In the genomic region with DNA sequence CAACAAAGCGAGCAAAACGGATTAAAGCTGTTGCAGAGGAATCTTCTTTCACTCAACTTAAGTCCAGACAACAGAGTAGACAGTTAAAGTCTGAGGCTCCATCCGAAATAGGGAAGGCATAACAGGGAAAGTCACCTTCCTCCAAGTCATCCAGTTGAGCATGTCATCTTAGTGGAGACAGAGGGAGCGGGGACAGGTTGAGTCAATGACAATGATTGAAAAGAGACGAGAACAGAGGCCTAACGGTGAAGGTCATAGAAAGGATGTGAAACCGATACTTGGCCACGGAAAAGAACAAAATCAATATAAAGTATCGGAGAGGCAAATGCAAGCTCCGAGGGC, we compare ENCODE assay signal across 8 cellular contexts. TPM values are rescaled to one million over a fixed set of nuclear protein-coding genes. Genes with fewer than 3 reads are reported as not detected.
A peak's percentile ranks its signal among the peaks of the same experiment; 100 is the strongest.
DNase-seq lines count a peak whose midpoint lies in the region; ATAC-seq, FAIRE-seq and TF ChIP-seq lines count a peak whose summit lies in the region.

No MANE protein-coding gene starts in this region.

- peaks cover 71% of the 10 kb centered on the region for H3K79me2 ChIP-seq in GM23248 (ENCODE audit: insufficient read depth)

- H3K9me2 ChIP-seq in GM23248 (ENCODE audit: insufficient read depth): no peaks in the 10 kb centered on the region

- H3K27me3 Mint-ChIP-seq in T-cell: no peaks in the 10 kb centered on the region

- peaks cover 27% of the 10 kb centered on the region for H3K4me1 ChIP-seq in GM23248 (ENCODE audit: insufficient read depth)
- H3K4me1 ChIP-seq in pancreas: peaks cover 10 to 38% (median 19%) of the 10 kb centered on the region in 3 donors

- WGBS in GM23248 (ENCODE audit: low coverage in 1 of 2, low lambda C conversion rate in 2 of 2, missing lambda C conversion rate in 2 of 2), 2 experiments: 1% methylated on average over 10 of the region's 10 CpGs
- WGBS in pancreas, 2 donors: 0 to 1% methylated on average over 10 of the region's 10 CpGs

- CTCF ChIA-PET in T-cell (lab: Charles Lee): interaction anchor here (0.5 to 1.1 kb wide), 4 partner anchors 25 to 1718 kb away, joined by 4 to 7 read pairs (median 4); no protein-coding TSS in a partner anchor

- H3K9ac ChIP-seq in GM23248: peak overlapping the region; percentile 91

- ATAC-seq in T-cell (replicated peaks in 1 of 4) (peak; percentile 13 to 18 (median 17)), pancreas (peak; percentile 10 to 28 (median 20)), GM21447 (IDR thresholded peaks at IDR 0.05; ENCODE audit: unreplicated experiment) (no peak)

- H3K4me3 ChIP-seq in AG09309 (ENCODE audit: control insufficient read depth, low read depth, low read length) (peak overlapping the region; percentile 61), GM23248 (peak overlapping the region; percentile 95), fibroblast of pulmonary artery (replicated peaks; ENCODE audit: low read depth, low read length) (peak overlapping the region; percentile 70), pancreas (peak overlapping the region; percentile 57 to 92 (median 78))

- H3K27me3 ChIP-seq in GM23248 (replicated peaks; ENCODE audit: insufficient read depth): no peaks in the 10 kb centered on the region
- H3K27me3 ChIP-seq in pancreas: no peaks in the 10 kb centered on the region

- POLR2A ChIA-PET in T-cell (lab: Charles Lee): interaction anchor here (0.6 to 1.5 kb wide), 8 partner anchors 18 to 450 kb away, joined by 3 to 9 read pairs (median 6); no protein-coding TSS in a partner anchor

- peaks cover 55% of the 10 kb centered on the region for H3K36me3 Mint-ChIP-seq in T-cell

- intact Hi-C loops in pancreas (cut with DNase I): no loop called here

- peaks cover 69 to 78% (median 76%) of the 10 kb centered on the region in 3 donors for H3K4me1 Mint-ChIP-seq in T-cell

- no peak for TF ChIP-seq CTCF in AG09309 (IDR thresholded peaks at IDR 0.05; ENCODE audit: control insufficient read depth, insufficient read depth, low read depth, low read length, missing control alignments)
- no peak for TF ChIP-seq CTCF in fibroblast of pulmonary artery (IDR thresholded peaks at IDR 0.05; ENCODE audit: low read length, missing control alignments)
- no peak for TF ChIP-seq CTCF in pancreas (IDR thresholded peaks at IDR 0.05)

- peaks cover 58% of the 10 kb centered on the region for H3K36me3 ChIP-seq in GM23248 (ENCODE audit: low read depth)
- H3K36me3 ChIP-seq in pancreas: peaks cover 4 to 43% (median 13%) of the 10 kb centered on the region in 3 donors

- peak overlapping the region; percentile 97 for H3K27ac ChIP-seq in GM23248
- peak overlapping the region; percentile 87 to 96 (median 92) for H3K27ac ChIP-seq in pancreas

- H4K20me1 ChIP-seq in GM23248 (ENCODE audit: insufficient read depth): peaks cover 2% of the 10 kb centered on the region; the same call in 1 of the 2 replicates

- in situ Hi-C loops in GM23248 (cut with MboI): no loop called here

- DNase-seq in AG09309 (ENCODE audit: low read depth) (no peak), GM23248 (peak; percentile 50), T-cell (peak in 1 of 34 experiments; percentile 3), fibroblast of pulmonary artery (ENCODE audit: low read depth) (peak; percentile 17), pancreas (no peak), middle frontal gyrus (ENCODE audit: extremely low spot score, low spot score) (no peak), ecto neural progenitor cell (ENCODE audit: low spot score) (no peak)

- H3F3A ChIP-seq in GM23248 (ENCODE audit: insufficient read depth): peaks cover 50% of the 10 kb centered on the region

- H2AFZ ChIP-seq in GM23248: peak overlapping the region; percentile 85

- no peaks in the 10 kb centered on the region for H3K9me3 Mint-ChIP-seq in T-cell

- no peak for FAIRE-seq in pancreas (lab: Jason Lieb, UNC)

- peak overlapping the region; percentile 97 to 98 for H3K27ac Mint-ChIP-seq in T-cell

- H3K9me3 ChIP-seq in GM23248 (ENCODE audit: low read depth) (no peaks in the 10 kb centered on the region), pancreas (no peaks in the 10 kb centered on the region)

- H3K4me3 Mint-ChIP-seq in T-cell: peak overlapping the region; percentile 96 to 97 (median 96)

- peak overlapping the region; percentile 99 for H3K4me2 ChIP-seq in GM23248 (ENCODE audit: unreplicated experiment)

RNA-seq across cellular contexts. Expression of a gene that starts 0.4 kb away (rescaled TPM):
- total RNA-seq in GM23248 (2014; rRNA removed; shearing (Covaris generic)): 26.6 and 43.7 TPM in 2 replicates
- 77.0 and 78.2 TPM in 2 replicates for polyA plus RNA-seq in GM23248 (2016; fragmentation: Nextera tagmentation; extraction: Ambion mirVana)
- total RNA-seq in T-cell: 10 to 100 TPM; 26.0 to 45.2 (median 40.2) TPM
- 10 to 100 TPM; 19.5 to 29.5 (median 26.0) TPM for total RNA-seq in pancreas
- 10 to 100 TPM; 48.7 to 49.7 TPM for polyA plus RNA-seq in pancreas

RNA-seq across cellular contexts. Expression of a gene that starts 5.7 kb away (rescaled TPM):
- 1,224 and 1,264 TPM in 2 replicates for total RNA-seq in GM23248 (2014; rRNA removed; shearing (Covaris generic))
- polyA plus RNA-seq in GM23248 (2016; fragmentation: Nextera tagmentation; extraction: Ambion mirVana): 725 and 752 TPM in 2 replicates
- 1,000 to 10,000 TPM; 2,227 to 2,547 (median 2,295) TPM for total RNA-seq in T-cell
- 1,000 to 10,000 TPM in 5 of 6 donors, 100 to 1,000 TPM in 1; 958 to 1,707 (median 1,418) TPM for total RNA-seq in pancreas
- polyA plus RNA-seq in pancreas: 1,000 to 10,000 TPM; 1,298 to 1,780 TPM

RNA-seq across cellular contexts. Expression of a gene that starts 26.1 kb away (rescaled TPM):
- total RNA-seq in GM23248 (2014; rRNA removed; shearing (Covaris generic)): 34.1 and 43.4 TPM in 2 replicates
- polyA plus RNA-seq in GM23248 (2016; fragmentation: Nextera tagmentation; extraction: Ambion mirVana) (51.5 and 57.9 TPM in 2 replicates), pancreas (10 to 100 TPM; 12.6 to 16.3 TPM)
- total RNA-seq in T-cell (10 to 100 TPM; 57.5 to 76.8 (median 61.6) TPM), pancreas (10 to 100 TPM; 54.1 to 65.7 (median 56.8) TPM)

Comparison
In these comparisons a context has a peak if more than half of its experiments do, and no peak if none do; other contexts are left out.
1. DNase-seq: peak in GM23248 (single experiment) and fibroblast of pulmonary artery (single experiment); none in AG09309 (single experiment), pancreas (0 of 6), middle frontal gyrus (single experiment) and ecto neural progenitor cell (single experiment).
2. Peak in every context shown above with its lines, with median percentiles within 50 percentile points of each other: H3K4me3 ChIP-seq.